Comparison of ENCODE assay signal across 9 cellular contexts in the genomic region with DNA sequence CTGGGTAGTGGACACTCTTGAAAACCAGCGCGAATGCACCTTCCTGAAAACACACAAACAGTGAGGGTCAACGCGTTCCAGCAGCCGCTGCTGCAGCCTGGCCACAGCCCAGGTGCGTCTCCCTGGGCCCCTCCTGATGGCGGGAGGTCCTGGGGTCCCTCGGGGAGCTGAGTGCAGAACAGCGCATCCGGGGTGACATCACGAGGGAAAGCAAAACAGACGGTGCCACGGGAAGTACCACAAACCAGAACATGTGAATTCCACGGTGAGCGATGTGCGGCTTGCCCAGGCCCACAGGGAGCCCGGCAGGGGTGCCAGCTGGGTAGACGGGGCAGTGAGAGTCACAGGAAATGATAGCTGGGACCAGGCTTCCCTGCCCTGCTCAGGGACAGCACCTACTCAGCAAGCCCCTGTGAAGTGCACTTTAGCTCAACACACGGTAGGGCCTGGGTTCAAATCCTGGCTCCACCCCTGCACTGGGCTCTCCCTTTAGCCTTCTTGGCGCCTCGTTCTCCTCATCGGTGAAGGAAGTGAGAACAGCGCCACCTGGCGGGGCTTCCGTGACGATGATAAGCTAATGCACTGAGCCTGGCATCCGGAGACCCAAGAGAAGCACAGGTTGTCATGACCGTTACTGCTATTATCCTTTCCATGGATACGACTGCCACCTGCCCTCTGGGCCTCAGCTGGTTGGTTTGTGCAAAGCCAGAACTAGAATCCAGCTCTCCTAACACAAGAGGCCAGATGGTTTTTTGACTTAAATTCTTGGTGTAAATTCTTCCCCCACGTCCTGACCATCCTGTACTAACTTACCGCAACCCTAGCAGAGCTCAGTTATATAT. TPM values are rescaled to one million over a fixed set of nuclear protein-coding genes. Genes with fewer than 3 reads are reported as not detected.
A peak's percentile ranks its signal among the peaks of the same experiment; 100 is the strongest.
DNase-seq lines count a peak whose midpoint lies in the region; ATAC-seq and TF ChIP-seq lines count a peak whose summit lies in the region.
"Had no signal": no experiment of that assay in that cellular context is flagged by ENCODE, and none has a peak within 500 bp of the region (broad histone marks: within the 10 kb centered on the region; RNA-seq: fewer than 3 reads in every experiment).

No MANE protein-coding gene starts in this region.

- no peak overlapping the region for H3K27ac ChIP-seq in CD4-positive, alpha-beta T cell (ENCODE audit: low read depth, low read length)
- no peak overlapping the region for H3K27ac ChIP-seq in tibial nerve

- TF ChIP-seq RAD21 in Ishikawa (IDR thresholded peaks at IDR 0.05; ENCODE audit: low read depth), result peak; percentile 72

- CTCF ChIA-PET in CD4-positive, alpha-beta T cell (lab: Charles Lee), result interaction anchor here (0.5 to 2.0 kb wide), 20 partner anchors 9 to 674 kb away, joined by 3 to 34 read pairs (median 4); a partner anchor contains a TSS

- peak; percentile 90 for ATAC-seq in CD4-positive, alpha-beta T cell (ENCODE audit: poor library complexity)
- ATAC-seq in GM21367 (IDR thresholded peaks at IDR 0.05; ENCODE audit: unreplicated experiment) (peak; percentile 77), omental fat pad (ENCODE audit: low FRiP score) (no peak)

- H3K4me3 Mint-ChIP-seq in CD4-positive, alpha-beta T cell, result no peak overlapping the region
- H3K4me3 Mint-ChIP-seq: T-helper 1 cell treated with Interleukin-12 subunit alpha and Interleukin-12 subunit beta and Interleukin-4 antibody, amounts not matched to agents 30 μg/mL and 1 μg/mL, for 36 hours had no signal

- no peak overlapping the region for H3K27ac Mint-ChIP-seq in CD4-positive, alpha-beta T cell
- H3K27ac Mint-ChIP-seq: T-helper 1 cell treated with Interleukin-12 subunit alpha and Interleukin-12 subunit beta and Interleukin-4 antibody, amounts not matched to agents 30 μg/mL and 1 μg/mL, for 36 hours had no signal

- POLR2A ChIA-PET in CD4-positive, alpha-beta T cell (lab: Charles Lee), result interaction anchor here (1.0 to 1.5 kb wide), 2 partner anchors 34 to 35 kb away, joined by 5 to 15 read pairs; no protein-coding TSS in a partner anchor

- TF ChIP-seq EP300 in Ishikawa (IDR thresholded peaks at IDR 0.05; ENCODE audit: borderline replicate concordance), result no peak
- no peak for TF ChIP-seq EP300 in tibial nerve (IDR thresholded peaks at IDR 0.05)

- no peak for TF ChIP-seq POLR2A in tibial nerve (IDR thresholded peaks at IDR 0.05)

- H3K9me3 ChIP-seq in CD4-positive, alpha-beta T cell (ENCODE audit: control insufficient read depth, low read length), result no peaks in the 10 kb centered on the region
- H3K9me3 ChIP-seq in tibial nerve, result no peaks in the 10 kb centered on the region

- peaks cover 19% of the 10 kb centered on the region for H3K27me3 Mint-ChIP-seq in CD4-positive, alpha-beta T cell

- 71 to 82% methylated on average over 25 to 31 of the region's 31 CpGs for WGBS in tibial nerve, 2 donors

- no peaks in the 10 kb centered on the region for H3K4me1 Mint-ChIP-seq in CD4-positive, alpha-beta T cell (ENCODE audit: low read depth)

- peak; percentile 76 to 89 (median 82) for DNase-seq in CD4-positive, alpha-beta T cell
- DNase-seq in RPMI7951 (ENCODE audit: low read depth) (peak; percentile 70), activated T-helper 1 cell treated with Interleukin-2 at 50 U/mL for 16 hours (ENCODE audit: low read depth) (peak; percentile 71), fibroblast of villous mesenchyme (ENCODE audit: low read depth) (peak; percentile 77), omental fat pad (ENCODE audit: low spot score) (peak; percentile 83), tibial nerve (ENCODE audit: low spot score in 2 of 2) (peak; percentile 76 to 81)

- no peaks in the 10 kb centered on the region for H3K36me3 Mint-ChIP-seq in CD4-positive, alpha-beta T cell (ENCODE audit: low read depth)

- H3K4me1 ChIP-seq in tibial nerve, result peaks cover 0 to 26% (median 5%) of the 10 kb centered on the region in 4 donors

- no peaks in the 10 kb centered on the region for H3K27me3 ChIP-seq in CD4-positive, alpha-beta T cell (ENCODE audit: control insufficient read depth, insufficient read depth, low read length)
- no peaks in the 10 kb centered on the region for H3K27me3 ChIP-seq in tibial nerve

- H3K9me3 Mint-ChIP-seq in CD4-positive, alpha-beta T cell, result no peaks in the 10 kb centered on the region
- H3K9me3 Mint-ChIP-seq: T-helper 1 cell treated with Interleukin-12 subunit alpha and Interleukin-12 subunit beta and Interleukin-4 antibody, amounts not matched to agents 30 μg/mL and 1 μg/mL, for 36 hours had no signal

- H3K4me3 ChIP-seq in fibroblast of villous mesenchyme (ENCODE audit: low read depth, low read length), result no peak overlapping the region
- H3K4me3 ChIP-seq in tibial nerve, result no peak overlapping the region

- peak; percentile 90 for TF ChIP-seq CTCF in CD4-positive, alpha-beta T cell (IDR thresholded peaks at IDR 0.05)
- TF ChIP-seq CTCF in fibroblast of villous mesenchyme (IDR thresholded peaks at IDR 0.05; ENCODE audit: insufficient read depth, low read depth, low read length) (peak; percentile 76), omental fat pad (IDR thresholded peaks at IDR 0.05) (peak in 1 of 3 donors; percentile 21), tibial nerve (IDR thresholded peaks at IDR 0.05) (peak; percentile 58 to 73 (median 68))

- intact Hi-C loops in CD4-positive, alpha-beta T cell (cut with DNase I, micrococcal nuclease), result loop anchor here (1.0 to 10.0 kb wide), 3 partner anchors 35 to 202 kb away; a partner anchor contains a TSS

- peaks cover 0 to 45% (median 0%) of the 10 kb centered on the region in 3 donors for H3K36me3 ChIP-seq in tibial nerve

TF ChIP-seq in Ishikawa, 13 proteins besides CTCF, POLR2A, EP300 and RAD21:
- TF ChIP-seq YY1 (IDR thresholded peaks at IDR 0.05; ENCODE audit: low read depth) (no peak), CREB1 (IDR thresholded peaks at IDR 0.05; ENCODE audit: low read depth) (no peak), TCF12 (IDR thresholded peaks at IDR 0.05; ENCODE audit: low read depth) (no peak), CEBPB (IDR thresholded peaks at IDR 0.05) (no peak), TEAD4 (IDR thresholded peaks at IDR 0.05) (no peak), NFIC (IDR thresholded peaks at IDR 0.05) (no peak), FOXM1 (IDR thresholded peaks at IDR 0.05; ENCODE audit: borderline replicate concordance, low read depth) (no peak), ZBTB7A (IDR thresholded peaks at IDR 0.05; ENCODE audit: low read depth) (no peak), TAF1 (IDR thresholded peaks at IDR 0.05; ENCODE audit: low read depth) (no peak)
- TF ChIP-seq, protein P1, sequence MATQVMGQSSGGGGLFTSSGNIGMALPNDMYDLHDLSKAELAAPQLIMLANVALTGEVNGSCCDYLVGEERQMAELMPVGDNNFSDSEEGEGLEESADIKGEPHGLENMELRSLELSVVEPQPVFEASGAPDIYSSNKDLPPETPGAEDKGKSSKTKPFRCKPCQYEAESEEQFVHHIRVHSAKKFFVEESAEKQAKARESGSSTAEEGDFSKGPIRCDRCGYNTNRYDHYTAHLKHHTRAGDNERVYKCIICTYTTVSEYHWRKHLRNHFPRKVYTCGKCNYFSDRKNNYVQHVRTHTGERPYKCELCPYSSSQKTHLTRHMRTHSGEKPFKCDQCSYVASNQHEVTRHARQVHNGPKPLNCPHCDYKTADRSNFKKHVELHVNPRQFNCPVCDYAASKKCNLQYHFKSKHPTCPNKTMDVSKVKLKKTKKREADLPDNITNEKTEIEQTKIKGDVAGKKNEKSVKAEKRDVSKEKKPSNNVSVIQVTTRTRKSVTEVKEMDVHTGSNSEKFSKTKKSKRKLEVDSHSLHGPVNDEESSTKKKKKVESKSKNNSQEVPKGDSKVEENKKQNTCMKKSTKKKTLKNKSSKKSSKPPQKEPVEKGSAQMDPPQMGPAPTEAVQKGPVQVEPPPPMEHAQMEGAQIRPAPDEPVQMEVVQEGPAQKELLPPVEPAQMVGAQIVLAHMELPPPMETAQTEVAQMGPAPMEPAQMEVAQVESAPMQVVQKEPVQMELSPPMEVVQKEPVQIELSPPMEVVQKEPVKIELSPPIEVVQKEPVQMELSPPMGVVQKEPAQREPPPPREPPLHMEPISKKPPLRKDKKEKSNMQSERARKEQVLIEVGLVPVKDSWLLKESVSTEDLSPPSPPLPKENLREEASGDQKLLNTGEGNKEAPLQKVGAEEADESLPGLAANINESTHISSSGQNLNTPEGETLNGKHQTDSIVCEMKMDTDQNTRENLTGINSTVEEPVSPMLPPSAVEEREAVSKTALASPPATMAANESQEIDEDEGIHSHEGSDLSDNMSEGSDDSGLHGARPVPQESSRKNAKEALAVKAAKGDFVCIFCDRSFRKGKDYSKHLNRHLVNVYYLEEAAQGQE (IDR thresholded peaks at IDR 0.05; ENCODE audit: low read depth), result no peak
- TF ChIP-seq, protein P2, sequence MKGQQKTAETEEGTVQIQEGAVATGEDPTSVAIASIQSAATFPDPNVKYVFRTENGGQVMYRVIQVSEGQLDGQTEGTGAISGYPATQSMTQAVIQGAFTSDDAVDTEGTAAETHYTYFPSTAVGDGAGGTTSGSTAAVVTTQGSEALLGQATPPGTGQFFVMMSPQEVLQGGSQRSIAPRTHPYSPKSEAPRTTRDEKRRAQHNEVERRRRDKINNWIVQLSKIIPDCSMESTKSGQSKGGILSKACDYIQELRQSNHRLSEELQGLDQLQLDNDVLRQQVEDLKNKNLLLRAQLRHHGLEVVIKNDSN (IDR thresholded peaks at IDR 0.05), result no peak

RNA-seq across cellular contexts. Expression of a gene that starts 24.6 kb away (rescaled TPM):
- 1 to 10 TPM; 1.1 to 1.5 TPM for total RNA-seq in CD4-positive, alpha-beta T cell
- 13.9 and 15.8 TPM in 2 replicates for total RNA-seq in RPMI7951 (2014; rRNA removed; shearing (Covaris generic))
- total RNA-seq in fibroblast of villous mesenchyme (25.4 and 28.9 TPM in 2 replicates), omental fat pad (100 to 1,000 TPM in 2 of 4 donors, 10 to 100 TPM in 2; 42.3 to 553 (median 270) TPM), tibial nerve (10 to 100 TPM; 36.1 to 64.5 (median 49.2) TPM)

RNA-seq across cellular contexts. Expression of a gene that starts 36.6 kb away (rescaled TPM):
- total RNA-seq in CD4-positive, alpha-beta T cell, result 10 to 100 TPM; 21.2 to 21.7 TPM
- total RNA-seq in RPMI7951 (2014; rRNA removed; shearing (Covaris generic)), result 18.0 and 19.0 TPM in 2 replicates
- total RNA-seq in fibroblast of villous mesenchyme (26.1 and 33.2 TPM in 2 replicates), omental fat pad (10 to 100 TPM; 18.6 to 31.6 (median 29.6) TPM), tibial nerve (10 to 100 TPM; 21.2 to 31.2 (median 27.5) TPM)
